Comparison of ENCODE assay signal across 24 cellular contexts in the genomic region with DNA sequence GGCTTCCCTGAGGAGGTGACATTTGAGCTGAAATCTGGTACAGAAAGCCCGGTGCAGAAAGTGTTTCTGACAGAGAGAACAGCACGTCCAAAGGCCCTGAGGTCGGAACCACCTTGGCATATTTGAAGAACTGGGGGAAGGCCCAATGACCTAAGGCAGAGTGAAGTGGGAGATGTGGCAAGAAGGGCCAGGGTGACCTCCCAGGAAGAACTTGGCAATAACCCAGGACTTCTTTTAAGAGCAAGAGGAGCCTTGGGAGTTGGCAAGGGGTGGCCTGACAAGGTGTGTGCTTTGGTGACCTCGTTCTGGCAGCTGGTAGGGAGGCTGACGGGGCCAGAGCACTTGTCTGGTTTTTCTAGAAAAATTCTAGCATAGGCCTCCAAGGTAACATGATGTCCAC. TPM values are rescaled to one million over a fixed set of nuclear protein-coding genes. Genes with fewer than 3 reads are reported as not detected.
"Had no signal": no experiment of that assay in that cellular context is flagged by ENCODE, and none has a peak within 500 bp of the region (broad histone marks: within the 10 kb centered on the region; RNA-seq: fewer than 3 reads in every experiment).

No MANE protein-coding gene starts in this region.

- H3K27me3 ChIP-seq: adrenal gland, ascending aorta, brain microvascular endothelial cell, dorsolateral prefrontal cortex, neural progenitor cell, spleen, testis, transverse colon had no signal

- DNase-seq: activated B cell treated with CpG ODN at 0.5 μM for 24 hours; activated CD4-positive, alpha-beta T cell treated with anti-CD3 and anti-CD28 coated beads for 36 hours; activated CD4-positive, alpha-beta T cell treated with anti-CD3 and anti-CD28 coated beads, Interleukin-2, amount 50 U/mL, for 48 hours; activated CD8-positive, alpha-beta memory T cell treated with anti-CD3 and anti-CD28 coated beads for 24 hours; activated effector memory CD4-positive, alpha-beta T cell treated with anti-CD3 and anti-CD28 coated beads, Interleukin-2, amount 50 U/mL, for 16 hours; activated naive CD4-positive, alpha-beta T cell treated with anti-CD3 and anti-CD28 coated beads for 36 hours; activated naive CD8-positive, alpha-beta T cell treated with anti-CD3 and anti-CD28 coated beads for 36 hours; adrenal gland; brain microvascular endothelial cell; dorsolateral prefrontal cortex; effector memory CD4-positive, alpha-beta T cell; mesenchymal stem cell; natural killer cell; spleen; stimulated activated CD4-positive, alpha-beta T cell treated with anti-CD3 and anti-CD28 coated beads, Interleukin-2, amount 100 ng/mL, for 48 hours; stimulated activated naive CD4-positive, alpha-beta T cell treated with Interleukin-2 at 50 U/mL for 16 hours; T-helper 1 cell; testis; transverse colon had no signal

- H3K9me3 ChIP-seq: adrenal gland, ascending aorta, spleen, testis, transverse colon had no signal

- H3K27ac ChIP-seq: adrenal gland, ascending aorta, brain microvascular endothelial cell, coronary artery, dorsolateral prefrontal cortex, neural progenitor cell, spleen, testis, transverse colon had no signal

- H3K4me3 ChIP-seq: adrenal gland, ascending aorta, coronary artery, dorsolateral prefrontal cortex, neural progenitor cell, spleen, testis, transverse colon had no signal

- H3K36me3 ChIP-seq: adrenal gland, ascending aorta, brain microvascular endothelial cell, neural progenitor cell, spleen, transverse colon had no signal

- H3K4me1 ChIP-seq: testis had no signal

- ATAC-seq: activated CD4-positive, alpha-beta T cell treated with anti-CD3 and anti-CD28 coated beads for 36 hours; natural killer cell; right cardiac atrium had no signal

RNA-seq across cellular contexts. Expression of gene TTC39A, which starts 23.4 kb away (rescaled TPM):
- total RNA-seq: activated naive CD4-positive, alpha-beta T cell treated with anti-CD3 and anti-CD28 coated beads for 36 hours; activated naive CD8-positive, alpha-beta T cell treated with anti-CD3 and anti-CD28 coated beads for 36 hours; activated T-helper 1 cell treated with anti-CD3 and anti-CD28 coated beads, Interleukin-12 subunit alpha, Interleukin-12 subunit beta, Interleukin-2, Interleukin-4 antibody, amounts not matched to agents 30 ng/mL and 10 ng/mL and 1 ng/mL, durations not matched to agents 14 hours and 24 hours and 36 hours; ascending aorta had no signal
